Comparison of ENCODE assay signal across 8 cellular contexts in genomic region chr21:37220433-37220980, GRCh38. TPM values are rescaled to one million over a fixed set of nuclear protein-coding genes. Genes with fewer than 3 reads are reported as not detected.
DNase-seq lines count a peak whose midpoint lies in the region; ATAC-seq and TF ChIP-seq lines count a peak whose summit lies in the region.

No MANE protein-coding gene starts in this region.

- 3 to 6% methylated on average over 25 to 34 of the region's 35 CpGs for WGBS in lower leg skin, 2 donors

- TF ChIP-seq POLR2A in lower leg skin (IDR thresholded peaks at IDR 0.05): no peak

- no peaks in the 10 kb centered on the region for H3K9me3 Mint-ChIP-seq in stimulated activated naive B cell treated with anti-CD40 and anti-IgM and Interleukin-4, amounts not matched to agents 10 μg/mL and 1 μg/mL and 100 μg/mL, for 72 hours

- DNase-seq in GM12865 (ENCODE audit: low read depth) (no peak), HuH-7 (ENCODE audit: low spot score) (peak; percentile 34), T-helper 9 cell (peak; percentile 20), lower leg skin (ENCODE audit: low spot score in 2 of 2) (peak in 1 of 2 donors; percentile 82), CD1c-positive myeloid dendritic cell (ENCODE audit: extremely low spot score) (no peak)
- peak; percentile 18 for DNase-seq in stimulated activated naive B cell treated with anti-CD40 and anti-IgM and Interleukin-4, amounts not matched to agents 10 μg/mL and 1 μg/mL and 100 μg/mL, for 72 hours

- H3K4me1 Mint-ChIP-seq in stimulated activated naive B cell treated with anti-CD40 and anti-IgM and Interleukin-4, amounts not matched to agents 10 μg/mL and 1 μg/mL and 100 μg/mL, for 72 hours: peaks cover 20 to 31% of the 10 kb centered on the region in 2 donors

- ATAC-seq in GM21576 (IDR thresholded peaks at IDR 0.05; ENCODE audit: unreplicated experiment): peak; percentile 30
- ATAC-seq in stimulated activated naive B cell treated with anti-CD40 and anti-IgM and Interleukin-4, amounts not matched to agents 10 μg/mL and 1 μg/mL and 100 μg/mL, for 72 hours (replicated peaks): no peak

- peak overlapping the region; percentile 95 to 97 for H3K4me3 Mint-ChIP-seq in stimulated activated naive B cell treated with anti-CD40 and anti-IgM and Interleukin-4, amounts not matched to agents 10 μg/mL and 1 μg/mL and 100 μg/mL, for 72 hours

- H3K36me3 Mint-ChIP-seq in stimulated activated naive B cell treated with anti-CD40 and anti-IgM and Interleukin-4, amounts not matched to agents 10 μg/mL and 1 μg/mL and 100 μg/mL, for 72 hours: peaks cover 14 to 41% of the 10 kb centered on the region in 2 donors

- peak overlapping the region; percentile 98 for H3K27ac Mint-ChIP-seq in stimulated activated naive B cell treated with anti-CD40 and anti-IgM and Interleukin-4, amounts not matched to agents 10 μg/mL and 1 μg/mL and 100 μg/mL, for 72 hours

- no peaks in the 10 kb centered on the region for H3K27me3 Mint-ChIP-seq in stimulated activated naive B cell treated with anti-CD40 and anti-IgM and Interleukin-4, amounts not matched to agents 10 μg/mL and 1 μg/mL and 100 μg/mL, for 72 hours

- TF ChIP-seq CTCF in GM12865 (IDR thresholded peaks at IDR 0.05; ENCODE audit: insufficient read depth, low read depth, low read length, missing control alignments) (peak; percentile 30), lower leg skin (IDR thresholded peaks at IDR 0.05) (no peak)

- H3K4me3 ChIP-seq in GM12865 (ENCODE audit: low read depth, low read length): peak overlapping the region; percentile 66
- H3K4me3 ChIP-seq in lower leg skin (ENCODE audit: low read depth, poor library complexity, severe bottlenecking): peak overlapping the region; percentile 64

- intact Hi-C loops in lower leg skin (cut with DNase I; ENCODE audit: low total_unique reads): no loop called here

- peak overlapping the region; percentile 69 for H3K27ac ChIP-seq in cingulate gyrus (ENCODE audit: low read depth, low read length)

RNA-seq across cellular contexts. Expression of gene VPS26C, which starts 46.6 kb away (rescaled TPM):
- total RNA-seq in lower leg skin: 10 to 100 TPM; 40.8 to 69.9 (median 49.2) TPM

Comparison
In these comparisons a context has a peak if more than half of its experiments do, and no peak if none do; other contexts are left out.
1. DNase-seq: peak in HuH-7 (single experiment), T-helper 9 cell (single experiment) and stimulated activated naive B cell treated with anti-CD40 and anti-IgM and Interleukin-4, amounts not matched to agents 10 μg/mL and 1 μg/mL and 100 μg/mL, for 72 hours (single experiment); none in GM12865 (single experiment) and CD1c-positive myeloid dendritic cell (single experiment).